28 cellular contexts compared by ENCODE assay signal in the genomic region with DNA sequence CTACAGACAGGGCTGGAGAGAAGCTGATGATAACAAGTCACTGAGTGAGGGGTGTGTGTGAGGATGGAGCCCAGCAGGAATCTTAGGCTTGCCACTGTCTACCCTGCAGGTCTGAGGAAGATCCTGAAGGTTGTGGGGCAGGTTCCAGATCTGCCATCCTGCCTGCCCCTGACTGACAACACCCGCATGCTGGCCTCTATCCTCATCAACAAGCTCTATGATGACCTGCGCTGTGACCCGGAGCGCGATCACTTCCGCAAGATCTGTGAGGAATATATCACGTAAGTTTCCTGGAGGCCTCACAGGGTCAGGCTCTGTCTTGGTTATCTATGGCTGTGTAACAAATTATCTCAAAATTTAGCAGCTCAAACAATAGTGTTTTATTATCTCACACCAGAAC. TPM values are rescaled to one million over a fixed set of nuclear protein-coding genes. Genes with fewer than 3 reads are reported as not detected.
"Had no signal": no experiment of that assay in that cellular context is flagged by ENCODE, and none has a peak within 500 bp of the region (broad histone marks: within the 10 kb centered on the region; RNA-seq: fewer than 3 reads in every experiment).

No MANE protein-coding gene starts in this region.

- H3K4me3 Mint-ChIP-seq: activated B cell treated with CpG ODN at 0.5 μM for 24 hours; activated CD4-positive, alpha-beta T cell treated with anti-CD3 and anti-CD28 coated beads, Interleukin-2, amount 10 ng/mL, durations not matched to agents 24 days and 14 days; activated CD8-positive, alpha-beta memory T cell treated with anti-CD3 and anti-CD28 coated beads, Interleukin-2, amount 10 ng/mL, durations not matched to agents 7 days and 5 days; activated naive CD4-positive, alpha-beta T cell treated with anti-CD3 and anti-CD28 coated beads, Interleukin-2, amount 50 U/mL, for 24 hours; activated T-cell treated with anti-CD3 and anti-CD28 coated beads, Interleukin-2, amount 50 U/mL, for 24 hours; activated T-helper 1 cell treated with anti-CD3 and anti-CD28 coated beads, Interleukin-12 subunit alpha, Interleukin-12 subunit beta, Interleukin-2, Interleukin-4 antibody, amounts not matched to agents 30 ng/mL and 10 ng/mL and 1 ng/mL, durations not matched to agents 14 hours and 24 hours and 36 hours; T-helper 1 cell treated with Interleukin-12 subunit alpha and Interleukin-12 subunit beta and Interleukin-4 antibody, amounts not matched to agents 30 μg/mL and 1 μg/mL, for 36 hours had no signal

- H3K4me1 ChIP-seq: breast epithelium, SJSA1 had no signal

- H3K4me1 Mint-ChIP-seq: activated B cell treated with CpG ODN at 0.5 μM for 24 hours had no signal

- H3K4me3 ChIP-seq: breast epithelium, MG63, SJSA1 had no signal

- H3K27ac Mint-ChIP-seq: activated B cell treated with CpG ODN at 0.5 μM for 24 hours; activated CD4-positive, alpha-beta T cell treated with anti-CD3 and anti-CD28 coated beads, Interleukin-2, amount 10 ng/mL, durations not matched to agents 24 days and 14 days; activated CD8-positive, alpha-beta memory T cell treated with anti-CD3 and anti-CD28 coated beads, Interleukin-2, amount 10 ng/mL, durations not matched to agents 7 days and 5 days; activated naive CD4-positive, alpha-beta T cell treated with anti-CD3 and anti-CD28 coated beads, Interleukin-2, amount 50 U/mL, for 24 hours; activated T-cell treated with anti-CD3 and anti-CD28 coated beads, Interleukin-2, amount 50 U/mL, for 24 hours; activated T-helper 1 cell treated with anti-CD3 and anti-CD28 coated beads, Interleukin-12 subunit alpha, Interleukin-12 subunit beta, Interleukin-2, Interleukin-4 antibody, amounts not matched to agents 30 ng/mL and 10 ng/mL and 1 ng/mL, durations not matched to agents 14 hours and 24 hours and 36 hours; T-helper 1 cell treated with Interleukin-12 subunit alpha and Interleukin-12 subunit beta and Interleukin-4 antibody, amounts not matched to agents 30 μg/mL and 1 μg/mL, for 36 hours had no signal

- DNase-seq: activated B cell treated with CpG ODN at 0.5 μM for 24 hours; activated CD4-positive, alpha-beta T cell treated with anti-CD3 and anti-CD28 coated beads for 1 hour; activated CD4-positive, alpha-beta T cell treated with anti-CD3 and anti-CD28 coated beads, Interleukin-2, amount 10 ng/mL, durations not matched to agents 24 days and 14 days; activated CD4-positive, alpha-beta T cell treated with anti-CD3 and anti-CD28 coated beads, Interleukin-2, amount 50 U/mL, for 48 hours; activated CD8-positive, alpha-beta memory T cell treated with anti-CD3 and anti-CD28 coated beads, Interleukin-2, amount 10 ng/mL, durations not matched to agents 7 days and 5 days; activated effector memory CD4-positive, alpha-beta T cell treated with Interleukin-2 at 50 U/mL for 16 hours; activated naive CD4-positive, alpha-beta T cell; MG63; NCI-H1105; NCI-H1436; NCI-H1694 treated with DMSO at 0.1 percent for 48 hours; NCI-H2081; NCI-H446; NCI-H524; PC-3; SHP77; SW 1271; T1000 had no signal

- H3K9me3 ChIP-seq: breast epithelium, MG63, SJSA1 had no signal

- H3K9me3 Mint-ChIP-seq: activated B cell treated with CpG ODN at 0.5 μM for 24 hours; activated CD4-positive, alpha-beta T cell treated with anti-CD3 and anti-CD28 coated beads, Interleukin-2, amount 10 ng/mL, durations not matched to agents 24 days and 14 days; activated naive CD4-positive, alpha-beta T cell treated with anti-CD3 and anti-CD28 coated beads, Interleukin-2, amount 50 U/mL, for 24 hours; activated T-cell treated with anti-CD3 and anti-CD28 coated beads, Interleukin-2, amount 50 U/mL, for 24 hours; T-helper 1 cell treated with Interleukin-12 subunit alpha and Interleukin-12 subunit beta and Interleukin-4 antibody, amounts not matched to agents 30 μg/mL and 1 μg/mL, for 36 hours had no signal

- H3K36me3 Mint-ChIP-seq: activated naive CD4-positive, alpha-beta T cell treated with anti-CD3 and anti-CD28 coated beads, Interleukin-2, amount 50 U/mL, for 24 hours had no signal

- H3K36me3 ChIP-seq: breast epithelium, MG63, SJSA1 had no signal

- FAIRE-seq: RCC 7860, TTC549 had no signal

- H3K27me3 Mint-ChIP-seq: activated CD4-positive, alpha-beta T cell treated with anti-CD3 and anti-CD28 coated beads, Interleukin-2, amount 10 ng/mL, durations not matched to agents 24 days and 14 days; activated CD8-positive, alpha-beta memory T cell treated with anti-CD3 and anti-CD28 coated beads, Interleukin-2, amount 10 ng/mL, durations not matched to agents 7 days and 5 days; activated naive CD4-positive, alpha-beta T cell treated with anti-CD3 and anti-CD28 coated beads, Interleukin-2, amount 50 U/mL, for 24 hours; activated T-cell treated with anti-CD3 and anti-CD28 coated beads, Interleukin-2, amount 50 U/mL, for 24 hours had no signal

- ATAC-seq: activated CD8-positive, alpha-beta memory T cell treated with anti-CD3 and anti-CD28 coated beads, Interleukin-2, amount 10 ng/mL, durations not matched to agents 7 days and 5 days; PC-3; SK-N-SH treated with all-trans-retinoic acid at 6 μM for 48 hours had no signal

- H3K27ac ChIP-seq: breast epithelium, SJSA1 had no signal

- H3K27me3 ChIP-seq: MG63, SJSA1 had no signal

RNA-seq across cellular contexts. Expression of gene UNC45B, which starts 16.3 kb away (rescaled TPM):
- total RNA-seq: activated B cell treated with CpG ODN at 0.5 μM for 24 hours; activated CD4-positive, alpha-beta T cell treated with anti-CD3 and anti-CD28 coated beads, Interleukin-2, amount 10 ng/mL, durations not matched to agents 24 days and 14 days; activated T-helper 1 cell treated with anti-CD3 and anti-CD28 coated beads, Interleukin-12 subunit alpha, Interleukin-12 subunit beta, Interleukin-2, Interleukin-4 antibody, amounts not matched to agents 30 ng/mL and 10 ng/mL and 1 ng/mL, durations not matched to agents 14 hours and 24 hours and 36 hours; aorta; breast epithelium; PC-3; SJSA1 had no signal

RNA-seq across cellular contexts. Expression of gene SLC35G3, which starts 30.3 kb away (rescaled TPM):
- total RNA-seq: activated CD4-positive, alpha-beta T cell treated with anti-CD3 and anti-CD28 coated beads, Interleukin-2, amount 10 ng/mL, durations not matched to agents 24 days and 14 days; activated CD8-positive, alpha-beta memory T cell treated with anti-CD3 and anti-CD28 coated beads, Interleukin-2, amount 10 ng/mL, durations not matched to agents 7 days and 5 days; activated T-helper 1 cell treated with anti-CD3 and anti-CD28 coated beads, Interleukin-12 subunit alpha, Interleukin-12 subunit beta, Interleukin-2, Interleukin-4 antibody, amounts not matched to agents 30 ng/mL and 10 ng/mL and 1 ng/mL, durations not matched to agents 14 hours and 24 hours and 36 hours; aorta; breast epithelium; PC-3; SJSA1 had no signal
- polyA plus RNA-seq: aorta had no signal

RNA-seq across cellular contexts. Expression of gene FNDC8, which starts 42.5 kb away (rescaled TPM):
- total RNA-seq: activated B cell treated with CpG ODN at 0.5 μM for 24 hours; activated CD4-positive, alpha-beta T cell treated with anti-CD3 and anti-CD28 coated beads, Interleukin-2, amount 10 ng/mL, durations not matched to agents 24 days and 14 days; activated CD8-positive, alpha-beta memory T cell treated with anti-CD3 and anti-CD28 coated beads, Interleukin-2, amount 10 ng/mL, durations not matched to agents 7 days and 5 days; activated T-helper 1 cell treated with anti-CD3 and anti-CD28 coated beads, Interleukin-12 subunit alpha, Interleukin-12 subunit beta, Interleukin-2, Interleukin-4 antibody, amounts not matched to agents 30 ng/mL and 10 ng/mL and 1 ng/mL, durations not matched to agents 14 hours and 24 hours and 36 hours; aorta; breast epithelium; PC-3; SJSA1 had no signal
- polyA plus RNA-seq: aorta had no signal
